ENCODE assay signal across 20 cellular contexts in genomic region chr22:19811811-19812771, GRCh38. TPM values are rescaled to one million over a fixed set of nuclear protein-coding genes. Genes with fewer than 3 reads are reported as not detected.
DNase-seq lines count a peak whose midpoint lies in the region; ATAC-seq, FAIRE-seq and TF ChIP-seq lines count a peak whose summit lies in the region.
"Had no signal": no experiment of that assay in that cellular context is flagged by ENCODE, and none has a peak within 500 bp of the region (broad histone marks: within the 10 kb centered on the region; RNA-seq: fewer than 3 reads in every experiment).

No MANE protein-coding gene starts in this region.

- no peaks in the 10 kb centered on the region for H3K36me3 ChIP-seq in H7 (replicated peaks; ENCODE audit: control insufficient read depth, insufficient read depth, low read length)

- DNase-seq in H7: peak; percentile 60
- DNase-seq in RWPE1 (ENCODE audit: low spot score): no peak
- DNase-seq in foreskin keratinocyte: no peak
- DNase-seq in posterior cingulate gyrus: peak in 6 of 10 donors; percentile 3 to 88 (median 22)
- no peak for DNase-seq in NCI-H146 treated with DMSO at 0.1 percent for 48 hours (lab: John Stamatoyannopoulos, UW; ENCODE audit: unreplicated experiment)
- no peak for DNase-seq in D721Med (ENCODE audit: insufficient read length, low spot score)
- DNase-seq: amniotic stem cell; DMS79 treated with DMSO at 0.1 percent for 48 hours; foreskin melanocyte; HCEC 1CT; NCI-H1694; PC-9; stimulated activated CD4-positive, alpha-beta T cell treated with anti-CD3 and anti-CD28 coated beads, Interleukin-4, amount 100 ng/mL, for 1 hour had no signal

- peak overlapping the region; percentile 100 for H3K27ac ChIP-seq in RWPE1
- no peak overlapping the region for H3K27ac ChIP-seq in foreskin keratinocyte
- H3K27ac ChIP-seq: BLaER1 treated with 17β-estradiol and CSF1 and Interleukin-3, amounts not matched to agents 10 nM and 100 nM; PC-9 had no signal

- CTCF ChIA-PET in RWPE1 (lab: Yijun Ruan, JAX): interaction anchor here (0.6 to 0.8 kb wide), 2 partner anchors 9 to 88 kb away, joined by 3 to 5 read pairs; partner anchors contain the start of gene GP1BB

- H3K4me3 ChIP-seq in H7 (ENCODE audit: insufficient read depth, low read depth, low read length): no peak overlapping the region
- H3K4me3 ChIP-seq: BLaER1 treated with 17β-estradiol and CSF1 and Interleukin-3, amounts not matched to agents 10 nM and 100 nM; PC-9 had no signal

- POLR2A ChIA-PET in RWPE1 (lab: Yijun Ruan, JAX; ENCODE audit: low non-redundant PET): no interaction called here

- no peak for FAIRE-seq in D721Med (lab: Jason Lieb, UNC)
- FAIRE-seq: endothelial cell of umbilical vein, GM18507, GM19239 had no signal

- ATAC-seq in foreskin keratinocyte (peak; percentile 36), GM19035 (IDR thresholded peaks at IDR 0.05; ENCODE audit: unreplicated experiment) (no peak)

- intact Hi-C loops in posterior cingulate gyrus (cut with DNase I): no loop called here

- TF ChIP-seq CTCF in RWPE1 (conservative IDR thresholded peaks at IDR 0.05; ENCODE audit: low read depth): no peak
- TF ChIP-seq CTCF in foreskin keratinocyte (conservative IDR thresholded peaks at IDR 0.05): no peak
- no peak for TF ChIP-seq CTCF in D721Med (IDR thresholded peaks at IDR 0.05; ENCODE audit: insufficient read depth, missing control alignments)

- no peaks in the 10 kb centered on the region for H3K4me1 ChIP-seq in foreskin keratinocyte

- H3K27me3 ChIP-seq in H7 (ENCODE audit: control insufficient read depth, insufficient read depth, low read length) (no peaks in the 10 kb centered on the region), foreskin keratinocyte (no peaks in the 10 kb centered on the region)

RNA-seq across cellular contexts. Expression of gene GNB1L, which starts 42.6 kb away (rescaled TPM):
- total RNA-seq in H7 (2014; rRNA removed; shearing (Covaris generic)): 31.4 and 38.2 TPM in 2 replicates
- 8.2 and 12.2 TPM in 2 replicates for total RNA-seq in foreskin keratinocyte
- polyA plus RNA-seq in foreskin keratinocyte: 14.8 and 16.4 TPM in 2 replicates

RNA-seq across cellular contexts. Expression of gene RTL10, which starts 42.6 kb away (rescaled TPM):
- total RNA-seq in H7 (2014; rRNA removed; shearing (Covaris generic)): 12.3 and 12.7 TPM in 2 replicates
- total RNA-seq in foreskin keratinocyte: 21.9 and 24.7 TPM in 2 replicates
- 18.0 and 18.1 TPM in 2 replicates for polyA plus RNA-seq in foreskin keratinocyte

RNA-seq across cellular contexts. Expression of gene TBX1, which starts 51.5 kb away (rescaled TPM):
- total RNA-seq in H7 (2014; rRNA removed; shearing (Covaris generic)): 6.2 and 6.7 TPM in 2 replicates
- total RNA-seq in foreskin keratinocyte: 0.54 and 0.63 TPM in 2 replicates
- polyA plus RNA-seq in foreskin keratinocyte: 0.51 and 1.3 TPM in 2 replicates
- total RNA-seq: activated CD4-positive, alpha-beta memory T cell treated with anti-CD3 and anti-CD28 coated beads for 36 hours had no signal
- polyA plus RNA-seq: neural cell had no signal

Comparison
In these comparisons a context has a peak if more than half of its experiments do, and no peak if none do; other contexts are left out.
1. DNase-seq: peak in H7 (single experiment) and posterior cingulate gyrus (6 of 10); none in RWPE1 (single experiment), foreskin keratinocyte (0 of 2), NCI-H146 treated with DMSO at 0.1 percent for 48 hours (single experiment) and D721Med (single experiment).